ENCODE assay signal across 8 cellular contexts in the genomic region with DNA sequence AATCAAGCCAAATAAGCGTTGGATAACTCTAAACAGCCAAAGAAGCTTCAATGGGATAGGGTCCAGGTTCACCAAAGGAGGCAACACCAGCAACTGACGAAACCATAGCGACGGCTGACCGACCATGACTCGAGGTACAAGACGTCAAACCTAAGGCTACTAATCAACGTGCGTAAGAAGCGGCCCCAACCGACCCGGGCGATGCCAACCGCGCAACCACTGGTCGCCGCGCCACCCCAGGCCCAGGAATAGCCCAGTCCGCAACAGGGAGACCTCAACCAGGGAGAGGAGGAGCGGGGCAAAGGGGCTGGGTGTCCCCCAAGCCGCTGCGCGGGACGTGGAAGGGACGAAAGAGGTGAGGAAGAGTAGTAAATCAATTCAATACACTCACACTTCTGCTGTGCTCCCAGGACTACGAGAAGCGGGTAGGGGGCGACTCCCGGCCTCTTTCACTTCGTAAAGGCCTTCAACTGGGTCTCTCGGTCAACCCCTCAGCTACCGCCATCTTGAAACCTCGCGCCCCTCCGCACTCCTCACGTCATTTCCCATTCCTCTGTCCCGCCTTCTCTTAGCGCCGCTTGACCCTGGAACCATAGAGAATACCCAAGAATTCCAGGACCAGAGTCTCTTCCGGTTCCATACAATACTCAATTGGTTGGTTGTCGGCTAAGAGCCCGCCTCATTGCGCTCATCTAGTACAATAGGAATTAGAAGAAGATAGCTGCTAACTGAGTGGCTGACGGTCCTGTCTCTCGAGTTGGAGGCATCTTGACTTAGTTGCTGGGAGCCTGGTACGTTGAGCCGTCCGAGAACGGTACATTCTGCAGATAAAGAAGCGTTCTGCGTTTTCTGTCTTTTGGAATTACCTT. TPM values are rescaled to one million over a fixed set of nuclear protein-coding genes. Genes with fewer than 3 reads are reported as not detected.
DNase-seq lines count a peak whose midpoint lies in the region; ATAC-seq and TF ChIP-seq lines count a peak whose summit lies in the region.

Gene C12orf60 (plus strand): TSS at position 710 of the 869 bp plus-strand sequence. CDS start 19,266 bp downstream, outside the sequence.
Gene WBP11 (minus strand): TSS at position 518 of the 869 bp plus-strand sequence. CDS start 2,095 bp downstream, outside the sequence.

- peaks cover 10 to 27% (median 24%) of the 10 kb centered on the region in 4 donors for H3K4me1 ChIP-seq in upper lobe of left lung

- H3K9me3 ChIP-seq in upper lobe of left lung = no peaks in the 10 kb centered on the region

- peak within 1 kb of the TSS; percentile 93 to 98 (median 94) for H3K27ac ChIP-seq in upper lobe of left lung

- TF ChIP-seq EP300 in upper lobe of left lung (IDR thresholded peaks at IDR 0.05) = no peak

- peak within 1 kb of the TSS; percentile 71 to 94 (median 84) for H3K4me3 ChIP-seq in upper lobe of left lung

- ATAC-seq in HG02870 (IDR thresholded peaks at IDR 0.05; ENCODE audit: unreplicated experiment) (peak; percentile 99), left cardiac atrium (peak; percentile 100), upper lobe of left lung (ENCODE audit: low FRiP score in 2 of 2) (peak; percentile 100)

- 0 to 1% methylated on average over 47 to 51 of the region's 51 CpGs for WGBS in upper lobe of left lung, 2 donors

- TF ChIP-seq POLR2A in GM15510 (IDR thresholded peaks at IDR 0.05; ENCODE audit: borderline replicate concordance, extremely low read depth, insufficient read length) = peak; percentile 85
- peak in 3 of 4 donors; percentile 77 to 87 (median 81) for TF ChIP-seq POLR2A in upper lobe of left lung (IDR thresholded peaks at IDR 0.05)

- DNase-seq in NCI-H146 (lab: John Stamatoyannopoulos, UW) (peak; percentile 99), T follicular helper cell (ENCODE audit: low read depth) (peak; percentile 85), amniotic stem cell (lab: John Stamatoyannopoulos, UW) (peak; percentile 97), left cardiac atrium (peak; percentile 95), posterior cingulate gyrus (peak; percentile 88 to 99 (median 90)), upper lobe of left lung (peak; percentile 89 to 99)

- H3K27me3 ChIP-seq in upper lobe of left lung = no peaks in the 10 kb centered on the region

- TF ChIP-seq CTCF in upper lobe of left lung (IDR thresholded peaks at IDR 0.05) = peak in 1 of 6 experiments; percentile 7

- intact Hi-C loops in left cardiac atrium (cut with DNase I) (loop anchor here in 1 of 2 donors (2.0 kb wide), 1 partner anchor 28 kb away; a partner anchor contains a TSS), posterior cingulate gyrus (cut with DNase I) (loop anchor here (2.0 kb wide), 1 partner anchor 28 kb away; a partner anchor contains a TSS)

- H3K36me3 ChIP-seq in upper lobe of left lung = peaks cover 8 to 17% (median 12%) of the 10 kb centered on the region in 4 donors

RNA-seq across cellular contexts. Expression of gene C12orf60, which starts in this region (rescaled TPM):
- 1 to 10 TPM in 1 of 2 donors, under 1 TPM in 1; 0.94 to 1.1 TPM for total RNA-seq in left cardiac atrium
- 1 to 10 TPM in 2 of 6 donors, under 1 TPM in 3, not detected in 1; 0.33 to 3.4 (median 0.94) TPM for total RNA-seq in upper lobe of left lung

RNA-seq across cellular contexts. Expression of gene WBP11, which starts in this region (rescaled TPM):
- total RNA-seq in left cardiac atrium (10 to 100 TPM; 41.0 to 56.0 TPM), upper lobe of left lung (10 to 100 TPM; 18.2 to 45.0 (median 25.3) TPM)

Comparison
In these comparisons a context has a peak if more than half of its experiments do, and no peak if none do; other contexts are left out.
1. Peak in every context shown above with its lines: DNase-seq, ATAC-seq, H3K4me3 ChIP-seq and H3K27ac ChIP-seq.